In the genomic region with DNA sequence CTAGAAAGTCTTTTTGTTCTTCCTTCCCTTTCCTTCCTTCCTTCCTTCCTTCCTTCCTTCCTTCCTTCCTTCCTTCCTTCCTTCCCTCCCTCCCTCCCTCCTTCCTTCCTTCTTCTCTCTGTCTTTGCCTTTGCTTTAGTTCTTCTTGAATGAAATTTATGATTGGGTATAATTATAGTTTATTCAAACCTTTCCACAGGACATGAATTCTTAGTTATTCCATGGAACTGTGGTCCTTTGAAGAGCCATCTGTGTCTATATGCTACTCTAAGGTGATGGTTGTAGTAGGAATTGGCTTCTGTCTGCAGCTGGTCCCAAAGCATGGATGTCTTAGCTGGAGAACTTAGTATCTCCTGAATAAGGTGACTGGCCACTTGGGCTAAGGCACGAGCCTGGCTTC, we compare ENCODE assay signal across 8 cellular contexts.
"Had no signal": no experiment of that assay in that cellular context is flagged by ENCODE, and none has a peak within 500 bp of the region (broad histone marks: within the 10 kb centered on the region; RNA-seq: fewer than 3 reads in every experiment).

No MANE protein-coding gene starts in this region.

- H3K9me3 ChIP-seq: HAP-1 had no signal

- DNase-seq: H7, HFFc6, IMR-90, KG1 had no signal

- H3K27ac ChIP-seq: HL-60 had no signal

- H3K36me3 ChIP-seq: HAP-1 had no signal

- H3K4me1 ChIP-seq: HAP-1 had no signal

- H3K4me3 ChIP-seq: GM23338, HAP-1, K562 had no signal
